In genomic region chr16:71746442-71747046, GRCh38 we compare ENCODE assay signal across 1 cellular context.
TF ChIP-seq lines count a peak whose summit lies in the region.

No MANE protein-coding gene starts in this region.

TF ChIP-seq in HepG2, 621 proteins besides CTCF, POLR2A, EP300 and RAD21 (continued from another document):
- peak; percentile 27; the same call in 1 of the 2 replicates for TF ChIP-seq ARID5B (CRISPR knock-in tag; IDR thresholded peaks at IDR 0.05)
